In the genomic region with DNA sequence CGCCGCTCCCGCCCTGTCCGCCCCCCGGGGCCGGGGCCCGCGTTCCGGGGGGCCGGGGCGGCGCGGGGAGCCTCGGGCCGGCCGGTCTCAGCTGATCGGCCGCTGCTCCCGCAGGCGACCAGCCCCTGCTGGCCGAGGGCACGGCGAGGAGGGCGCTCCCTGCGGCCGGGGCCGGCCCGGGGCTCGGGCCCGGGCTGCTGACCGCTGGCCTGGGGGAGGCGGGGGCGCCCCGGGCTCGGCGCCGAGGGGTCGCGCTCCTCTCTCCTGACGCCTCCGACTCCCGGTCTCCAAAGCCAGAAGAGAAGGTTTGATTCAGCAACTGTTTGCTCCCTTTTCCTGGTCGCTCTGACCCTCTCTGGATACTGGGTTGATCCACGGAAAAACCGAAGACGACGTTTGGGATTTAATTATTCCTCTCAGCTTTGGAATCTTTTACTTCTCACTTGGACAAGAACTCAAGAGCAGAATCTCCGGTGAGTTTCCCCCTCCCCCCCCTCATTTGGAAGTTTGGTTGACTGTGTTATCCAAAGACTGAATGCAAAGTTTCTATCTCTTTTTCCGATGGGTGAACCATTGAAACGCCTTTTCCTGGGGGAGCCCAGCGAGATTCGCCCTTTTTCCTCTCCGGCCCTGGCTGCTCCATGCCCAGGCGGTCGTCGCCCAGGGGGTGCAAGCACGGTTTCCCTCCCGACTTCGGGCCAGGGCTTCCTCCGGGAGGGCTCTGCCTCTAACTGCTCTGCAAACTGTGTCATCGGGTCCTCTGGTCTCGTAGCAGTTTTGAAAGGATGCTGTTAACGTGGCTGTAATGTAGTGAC, we compare ENCODE assay signal across 8 cellular contexts. TPM values are rescaled to one million over a fixed set of nuclear protein-coding genes. Genes with fewer than 3 reads are reported as not detected.
DNase-seq lines count a peak whose midpoint lies in the region; ATAC-seq and TF ChIP-seq lines count a peak whose summit lies in the region.

No MANE protein-coding gene starts in this region.

- peaks cover 43% of the 10 kb centered on the region for H3F3A ChIP-seq in PC-9 (ENCODE audit: insufficient read depth, low read depth)

- peak overlapping the region; percentile 92 for H3K4me2 ChIP-seq in PC-9
- peak overlapping the region; percentile 92 for H3K4me2 ChIP-seq in skeletal muscle satellite cell (ENCODE audit: low read length)

- intact Hi-C loops in left ventricle myocardium superior (cut with micrococcal nuclease): no loop called here
- intact Hi-C loops in PC-9 (cut with micrococcal nuclease; ENCODE audit: unreplicated experiment): loop anchor here (2.0 to 5.0 kb wide), 3 partner anchors 37 to 123 kb away; no protein-coding TSS in a partner anchor

- peak overlapping the region; percentile 85 for H2AFZ ChIP-seq in PC-9

- H3K27ac ChIP-seq in cardiac muscle cell: peak overlapping the region; percentile 99
- peak overlapping the region; percentile 62 for H3K27ac ChIP-seq in PC-9

- no peaks in the 10 kb centered on the region for H3K27me3 ChIP-seq in cardiac muscle cell
- no peaks in the 10 kb centered on the region for H3K27me3 ChIP-seq in PC-9 (ENCODE audit: insufficient read depth, low read depth)
- no peaks in the 10 kb centered on the region for H3K27me3 ChIP-seq in skeletal muscle satellite cell (ENCODE audit: control insufficient read depth, insufficient read depth, low read length)

- H3K9me3 ChIP-seq in cardiac muscle cell (ENCODE audit: low read depth): no peaks in the 10 kb centered on the region
- no peaks in the 10 kb centered on the region for H3K9me3 ChIP-seq in PC-9 (ENCODE audit: insufficient read depth, low read depth)
- no peaks in the 10 kb centered on the region for H3K9me3 ChIP-seq in skeletal muscle satellite cell (replicated peaks; ENCODE audit: low read length)

- no peaks in the 10 kb centered on the region for H3K9me2 ChIP-seq in PC-9 (ENCODE audit: insufficient read depth)

- H3K9ac ChIP-seq in skeletal muscle satellite cell (ENCODE audit: low read depth, low read length): peak overlapping the region; percentile 98

- peaks cover 19% of the 10 kb centered on the region for H4K20me1 ChIP-seq in PC-9 (ENCODE audit: insufficient read depth)

- H3K36me3 ChIP-seq in cardiac muscle cell (no peaks in the 10 kb centered on the region), PC-9 (ENCODE audit: low read depth) (peaks cover 8% of the 10 kb centered on the region), skeletal muscle satellite cell (ENCODE audit: insufficient read depth, low read length) (peaks cover 6% of the 10 kb centered on the region)

- TF ChIP-seq CTCF in cardiac muscle cell (IDR thresholded peaks at IDR 0.05; ENCODE audit: low read depth, low read length): no peak
- no peak for TF ChIP-seq CTCF in PC-9 (conservative IDR thresholded peaks at IDR 0.05)

- peaks cover 31% of the 10 kb centered on the region for H3K4me1 ChIP-seq in cardiac muscle cell (ENCODE audit: low read depth)
- peaks cover 13% of the 10 kb centered on the region for H3K4me1 ChIP-seq in PC-9 (replicated peaks; ENCODE audit: insufficient read depth)
- peaks cover 14% of the 10 kb centered on the region for H3K4me1 ChIP-seq in skeletal muscle satellite cell (ENCODE audit: control insufficient read depth, insufficient read depth, low read length)

- peak overlapping the region; percentile 97 for H3K4me3 ChIP-seq in cardiac muscle cell
- H3K4me3 ChIP-seq in PC-9: peak overlapping the region; percentile 83
- peak overlapping the region; percentile 96 for H3K4me3 ChIP-seq in skeletal muscle satellite cell (ENCODE audit: low read length)

- CTCF ChIA-PET in PC-9 (lab: Charles Lee): interaction anchor here (0.6 kb wide), 6 partner anchors 38 to 502 kb away, joined by 3 to 6 read pairs (median 4); no protein-coding TSS in a partner anchor

- peak; percentile 8 to 46 for DNase-seq in cardiac muscle cell (ENCODE audit: low read depth in 1 of 2, low spot score in 1 of 2)
- no peak for DNase-seq in left ventricle myocardium superior
- peak in 1 of 2 experiments; percentile 29 for DNase-seq in PC-9
- DNase-seq in astrocyte of the hippocampus (ENCODE audit: low read depth, low spot score): peak; percentile 53
- peak; percentile 65 for DNase-seq in iPS-NIHi11 (ENCODE audit: low spot score)
- no peak for DNase-seq in SHP77 treated with DMSO at 0.1 percent for 48 hours (lab: John Stamatoyannopoulos, UW)

- H3K79me2 ChIP-seq in PC-9 (ENCODE audit: low read depth): peaks cover 55% of the 10 kb centered on the region

- TSS peak; percentile 58 for BruUV-seq in PC-9 (replicated peaks; lab: Mats Ljungman, UMichigan)

- POLR2A ChIA-PET in PC-9 (lab: Charles Lee; ENCODE audit: unreplicated experiment): interaction anchor here (0.5 to 1.0 kb wide), 8 partner anchors 29 to 270 kb away, joined by 4 to 13 read pairs (median 6); no protein-coding TSS in a partner anchor

- ATAC-seq in left ventricle myocardium superior (no peak), HG02763 (IDR thresholded peaks at IDR 0.05; ENCODE audit: unreplicated experiment) (peak; percentile 17)

RNA-seq across cellular contexts. Expression of gene KDM2A, which starts 0.7 kb away (rescaled TPM):
- 28.2 and 37.8 TPM in 2 replicates for total RNA-seq in cardiac muscle cell
- polyA plus RNA-seq in cardiac muscle cell: 17.6 and 21.0 TPM in 2 replicates
- total RNA-seq in left ventricle myocardium superior: 37.5 TPM
- total RNA-seq in PC-9 (2021): 117 and 120 TPM in 2 replicates
- 31.2 and 40.4 TPM in 2 replicates for total RNA-seq in skeletal muscle satellite cell (2012; rRNA removed)

Comparison
In these comparisons a context has a peak if more than half of its experiments do, and no peak if none do; other contexts are left out.
1. DNase-seq: peak in cardiac muscle cell (2 of 2), astrocyte of the hippocampus (single experiment) and iPS-NIHi11 (single experiment); none in left ventricle myocardium superior (single experiment) and SHP77 treated with DMSO at 0.1 percent for 48 hours (single experiment).
2. Peak in every context shown above with its lines, with median percentiles within 50 percentile points of each other: H3K4me3 ChIP-seq.